20 cellular contexts compared by ENCODE assay signal in the genomic region with DNA sequence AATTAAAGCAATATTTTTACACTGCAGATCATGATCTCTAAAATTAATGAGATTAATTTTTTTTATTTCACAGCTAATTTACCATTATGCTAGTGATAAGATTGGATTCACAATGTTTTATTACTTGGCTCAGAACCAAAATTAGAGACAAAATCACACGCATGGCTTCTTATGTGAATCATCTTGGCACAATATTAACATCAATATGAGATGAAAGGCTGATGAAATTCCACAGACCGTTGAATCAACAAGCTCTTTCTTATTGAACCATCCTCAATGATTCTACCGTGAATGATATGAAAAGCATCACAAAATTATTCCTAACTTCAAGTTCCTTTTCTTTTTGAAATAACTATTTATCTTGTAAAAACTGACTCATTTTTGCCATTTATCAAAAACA.
DNase-seq lines count a peak whose midpoint lies in the region; ATAC-seq, FAIRE-seq and TF ChIP-seq lines count a peak whose summit lies in the region.
"Had no signal": no experiment of that assay in that cellular context is flagged by ENCODE, and none has a peak within 500 bp of the region (broad histone marks: within the 10 kb centered on the region; RNA-seq: fewer than 3 reads in every experiment).

No MANE protein-coding gene starts in this region.

- intact Hi-C loops in activated naive CD4-positive, alpha-beta T cell treated with anti-CD3 and anti-CD28 coated beads for 36 hours (cut with micrococcal nuclease): no loop called here

- H3K4me3 ChIP-seq in bronchial epithelial cell (ENCODE audit: low read depth, low read length): no peak overlapping the region
- H3K4me3 ChIP-seq: coronary artery had no signal

- no peak for FAIRE-seq in bronchial epithelial cell (lab: Jason Lieb, UNC)
- FAIRE-seq: small intestine had no signal

- peaks cover 8% of the 10 kb centered on the region for H3K9me3 Mint-ChIP-seq in activated naive CD4-positive, alpha-beta T cell treated with anti-CD3 and anti-CD28 coated beads for 36 hours
- H3K9me3 Mint-ChIP-seq: activated CD4-positive, alpha-beta T cell treated with anti-CD3 and anti-CD28 coated beads, Interleukin-2, amount 10 ng/mL, durations not matched to agents 24 days and 14 days had no signal

- H3K4me3 Mint-ChIP-seq in activated naive CD4-positive, alpha-beta T cell treated with anti-CD3 and anti-CD28 coated beads for 36 hours: no peak overlapping the region
- H3K4me3 Mint-ChIP-seq: activated CD4-positive, alpha-beta T cell treated with anti-CD3 and anti-CD28 coated beads, Interleukin-2, amount 10 ng/mL, durations not matched to agents 24 days and 14 days; B cell; memory B cell; natural killer cell treated with Interleukin-12 subunit alpha and Interleukin-12 subunit beta and Interleukin-15 and Interleukin-18, amount 100 ng/mL, for 72 hours had no signal

- H3K27ac Mint-ChIP-seq in activated naive CD4-positive, alpha-beta T cell treated with anti-CD3 and anti-CD28 coated beads for 36 hours: no peak overlapping the region
- H3K27ac Mint-ChIP-seq: activated CD4-positive, alpha-beta T cell treated with anti-CD3 and anti-CD28 coated beads, Interleukin-2, amount 10 ng/mL, durations not matched to agents 24 days and 14 days; B cell; memory B cell; natural killer cell treated with Interleukin-12 subunit alpha and Interleukin-12 subunit beta and Interleukin-15 and Interleukin-18, amount 100 ng/mL, for 72 hours had no signal

- no peaks in the 10 kb centered on the region for H3K27me3 ChIP-seq in bronchial epithelial cell (ENCODE audit: control insufficient read depth, insufficient read depth, low read length)

- H3K36me3 ChIP-seq in bronchial epithelial cell (ENCODE audit: control insufficient read depth, insufficient read depth, low read length): no peaks in the 10 kb centered on the region

- no peaks in the 10 kb centered on the region for H3K4me1 Mint-ChIP-seq in activated naive CD4-positive, alpha-beta T cell treated with anti-CD3 and anti-CD28 coated beads for 36 hours (ENCODE audit: low read depth)
- H3K4me1 Mint-ChIP-seq: activated CD4-positive, alpha-beta T cell treated with anti-CD3 and anti-CD28 coated beads, Interleukin-2, amount 10 ng/mL, durations not matched to agents 24 days and 14 days; B cell; memory B cell had no signal

- CTCF ChIA-PET in activated naive CD4-positive, alpha-beta T cell treated with anti-CD3 and anti-CD28 coated beads for 36 hours (lab: Charles Lee): no interaction called here

- H3K36me3 Mint-ChIP-seq in activated naive CD4-positive, alpha-beta T cell treated with anti-CD3 and anti-CD28 coated beads for 36 hours (ENCODE audit: low read depth): no peaks in the 10 kb centered on the region
- H3K36me3 Mint-ChIP-seq: memory B cell; natural killer cell treated with Interleukin-12 subunit alpha and Interleukin-12 subunit beta and Interleukin-15 and Interleukin-18, amount 100 ng/mL, for 72 hours had no signal

- DNase-seq in EL (peak; percentile 46), NCI-H446 (lab: John Stamatoyannopoulos, UW) (peak; percentile 40 to 69), bronchial epithelial cell (ENCODE audit: low read depth) (peak; percentile 41), kidney tubule cell (ENCODE audit: low spot score) (peak; percentile 8), NCI-H82 treated with DMSO at 0.1 percent for 48 hours (lab: John Stamatoyannopoulos, UW; ENCODE audit: unreplicated experiment) (no peak)
- no peak for DNase-seq in activated naive CD4-positive, alpha-beta T cell treated with anti-CD3 and anti-CD28 coated beads for 36 hours
- DNase-seq: activated CD4-positive, alpha-beta T cell treated with anti-CD3 and anti-CD28 coated beads, Interleukin-2, amount 10 ng/mL, durations not matched to agents 24 days and 14 days; activated CD8-positive, alpha-beta memory T cell treated with anti-CD3 and anti-CD28 coated beads, Interleukin-2, amount 50 U/mL, for 4 hours; activated gamma-delta T cell; anterior cingulate cortex; DMS 273 treated with DMSO at 0.1 percent for 48 hours; islet precursor cell; Kasumi-1; NCI-H1436 treated with DMSO at 0.1 percent for 48 hours; small intestine had no signal

- no peak for TF ChIP-seq CTCF in bronchial epithelial cell (IDR thresholded peaks at IDR 0.05; ENCODE audit: insufficient read depth, low read length, severe bottlenecking)

- no peaks in the 10 kb centered on the region for H3K27me3 Mint-ChIP-seq in activated naive CD4-positive, alpha-beta T cell treated with anti-CD3 and anti-CD28 coated beads for 36 hours (ENCODE audit: low read depth)
- H3K27me3 Mint-ChIP-seq: activated CD4-positive, alpha-beta T cell treated with anti-CD3 and anti-CD28 coated beads, Interleukin-2, amount 10 ng/mL, durations not matched to agents 24 days and 14 days; B cell; memory B cell; natural killer cell treated with Interleukin-12 subunit alpha and Interleukin-12 subunit beta and Interleukin-15 and Interleukin-18, amount 100 ng/mL, for 72 hours had no signal

- ATAC-seq in GM21619 (IDR thresholded peaks at IDR 0.05; ENCODE audit: unreplicated experiment): no peak
- ATAC-seq: natural killer cell treated with Interleukin-12 subunit alpha and Interleukin-12 subunit beta and Interleukin-15 and Interleukin-18, amount 100 ng/mL, for 72 hours had no signal

Comparison
In these comparisons a context has a peak if more than half of its experiments do, and no peak if none do; other contexts are left out.
1. DNase-seq: peak in EL (single experiment), NCI-H446 (2 of 2), bronchial epithelial cell (single experiment) and kidney tubule cell (single experiment); none in activated naive CD4-positive, alpha-beta T cell treated with anti-CD3 and anti-CD28 coated beads for 36 hours (single experiment) and NCI-H82 treated with DMSO at 0.1 percent for 48 hours (single experiment).